ENCODE assay signal across 8 cellular contexts in the genomic region with DNA sequence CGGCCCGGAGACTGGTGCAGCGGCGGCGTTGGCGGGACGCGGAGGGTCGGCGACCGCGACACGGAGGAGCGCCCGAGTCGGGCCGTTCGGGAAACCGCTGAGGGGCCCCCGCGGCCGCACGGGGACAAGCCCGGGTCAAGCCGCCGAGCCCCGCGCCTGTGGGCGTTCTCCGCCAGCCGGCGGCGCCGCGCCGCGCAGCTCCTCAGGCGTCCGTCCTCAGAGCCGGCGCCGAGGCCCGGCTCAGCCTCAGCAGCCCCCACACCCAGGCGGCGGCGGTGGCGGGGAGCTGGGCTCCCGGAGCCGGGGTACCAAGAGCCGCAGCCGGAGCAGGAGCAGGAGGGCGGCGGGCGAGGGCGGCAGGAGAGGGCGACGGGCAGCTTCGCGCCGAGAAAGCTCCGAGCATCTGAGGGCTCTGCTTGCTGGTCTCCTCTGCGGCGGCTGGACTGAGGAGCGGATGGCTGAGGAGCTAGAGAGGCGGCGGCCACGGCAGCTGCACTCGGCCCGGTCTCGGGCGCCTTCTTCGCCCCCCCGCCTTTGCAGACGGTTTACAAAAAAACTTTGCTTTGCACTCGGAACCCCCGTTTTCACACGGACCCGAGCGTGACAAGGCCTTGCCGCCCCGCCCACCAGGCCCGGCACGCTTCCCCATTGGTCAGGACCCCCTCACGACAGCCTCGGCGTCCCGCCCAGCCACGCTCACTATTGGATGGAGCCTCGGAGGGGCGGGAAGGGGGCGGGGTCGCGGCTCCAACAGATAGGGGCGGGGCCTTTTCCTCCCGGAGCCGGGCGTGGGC. TPM values are rescaled to one million over a fixed set of nuclear protein-coding genes. Genes with fewer than 3 reads are reported as not detected.
A peak's percentile ranks its signal among the peaks of the same experiment; 100 is the strongest.
DNase-seq lines count a peak whose midpoint lies in the region; ATAC-seq, FAIRE-seq and TF ChIP-seq lines count a peak whose summit lies in the region.

A gene with protein sequence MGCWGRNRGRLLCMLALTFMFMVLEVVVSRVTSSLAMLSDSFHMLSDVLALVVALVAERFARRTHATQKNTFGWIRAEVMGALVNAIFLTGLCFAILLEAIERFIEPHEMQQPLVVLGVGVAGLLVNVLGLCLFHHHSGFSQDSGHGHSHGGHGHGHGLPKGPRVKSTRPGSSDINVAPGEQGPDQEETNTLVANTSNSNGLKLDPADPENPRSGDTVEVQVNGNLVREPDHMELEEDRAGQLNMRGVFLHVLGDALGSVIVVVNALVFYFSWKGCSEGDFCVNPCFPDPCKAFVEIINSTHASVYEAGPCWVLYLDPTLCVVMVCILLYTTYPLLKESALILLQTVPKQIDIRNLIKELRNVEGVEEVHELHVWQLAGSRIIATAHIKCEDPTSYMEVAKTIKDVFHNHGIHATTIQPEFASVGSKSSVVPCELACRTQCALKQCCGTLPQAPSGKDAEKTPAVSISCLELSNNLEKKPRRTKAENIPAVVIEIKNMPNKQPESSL (minus strand): TSS at position 522 of the 794 bp plus-strand sequence. CDS start 549 bp downstream, outside the sequence.

- peak within 1 kb of the TSS; percentile 90 for H3K4me3 ChIP-seq in AG09309 (ENCODE audit: control insufficient read depth, low read depth, low read length)
- H3K4me3 ChIP-seq in kidney (ENCODE audit: low read length in 2 of 2): peak within 1 kb of the TSS; percentile 96

- ATAC-seq in GM19025 (IDR thresholded peaks at IDR 0.05; ENCODE audit: low read depth, unreplicated experiment) (peak; percentile 82), HG03342 (IDR thresholded peaks at IDR 0.05; ENCODE audit: unreplicated experiment) (peak; percentile 80)

- DNase-seq in AG09309 (ENCODE audit: low read depth) (peak; percentile 93), NCI-H446 (lab: John Stamatoyannopoulos, UW) (peak; percentile 97 to 100), cerebellar cortex (ENCODE audit: low spot score) (peak; percentile 98), kidney (peak; percentile 100)
- DNase-seq in activated CD4-positive, CD25-positive, alpha-beta regulatory T cell treated with anti-CD3 and anti-CD28 coated beads, Interleukin-2, amount 50 U/mL, for 16 hours (ENCODE audit: low read depth, low spot score): peak; percentile 99
- DNase-seq in stimulated activated CD4-positive, alpha-beta T cell treated with anti-CD3 and anti-CD28 coated beads, Interleukin-15, amount 100 ng/mL, for 24 hours: peak; percentile 100

- peaks cover 5 to 10% of the 10 kb centered on the region in 2 donors for H3K4me1 ChIP-seq in kidney (ENCODE audit: control insufficient read depth in 1 of 2, insufficient read depth in 1 of 2, low read depth in 1 of 2, low read length in 2 of 2)

- H3K9ac ChIP-seq in kidney (ENCODE audit: low read length in 2 of 2): peak within 1 kb of the TSS; percentile 77 to 85

- TF ChIP-seq CTCF in AG09309 (IDR thresholded peaks at IDR 0.05; ENCODE audit: control insufficient read depth, insufficient read depth, low read depth, low read length, missing control alignments): no peak
- TF ChIP-seq CTCF in kidney (IDR thresholded peaks at IDR 0.05; ENCODE audit: borderline replicate concordance, extremely low read depth, insufficient read depth): no peak

- FAIRE-seq in kidney (lab: Jason Lieb, UNC): peak; percentile 73

- H3K9me3 ChIP-seq in kidney (ENCODE audit: control insufficient read depth in 1 of 2, low read length in 2 of 2): no peaks in the 10 kb centered on the region

- H3K27ac ChIP-seq in kidney (ENCODE audit: low read depth in 2 of 2, low read length in 2 of 2): peak within 1 kb of the TSS; percentile 89 to 95

- intact Hi-C loops in kidney (cut with DNase I): loop anchor here (10.0 kb wide), 1 partner anchor 76 kb away; no protein-coding TSS in a partner anchor

- peaks cover 5 to 14% of the 10 kb centered on the region in 2 donors for H3K36me3 ChIP-seq in kidney (ENCODE audit: control insufficient read depth in 1 of 2, insufficient read depth in 2 of 2, low read length in 2 of 2)

RNA-seq across cellular contexts. Expression of the gene that starts here (rescaled TPM):
- 37.7 TPM for total RNA-seq in kidney
- polyA plus RNA-seq in kidney (ENCODE audit: insufficient read depth, low read depth, low replicate concordance): 8.2 TPM

Comparison
In these comparisons a context has a peak if more than half of its experiments do, and no peak if none do; other contexts are left out.
1. Peak in every context shown above with its lines: DNase-seq, ATAC-seq, H3K4me3 ChIP-seq and H3K27ac ChIP-seq.